Comparison of ENCODE assay signal across 10 cellular contexts in the genomic region with DNA sequence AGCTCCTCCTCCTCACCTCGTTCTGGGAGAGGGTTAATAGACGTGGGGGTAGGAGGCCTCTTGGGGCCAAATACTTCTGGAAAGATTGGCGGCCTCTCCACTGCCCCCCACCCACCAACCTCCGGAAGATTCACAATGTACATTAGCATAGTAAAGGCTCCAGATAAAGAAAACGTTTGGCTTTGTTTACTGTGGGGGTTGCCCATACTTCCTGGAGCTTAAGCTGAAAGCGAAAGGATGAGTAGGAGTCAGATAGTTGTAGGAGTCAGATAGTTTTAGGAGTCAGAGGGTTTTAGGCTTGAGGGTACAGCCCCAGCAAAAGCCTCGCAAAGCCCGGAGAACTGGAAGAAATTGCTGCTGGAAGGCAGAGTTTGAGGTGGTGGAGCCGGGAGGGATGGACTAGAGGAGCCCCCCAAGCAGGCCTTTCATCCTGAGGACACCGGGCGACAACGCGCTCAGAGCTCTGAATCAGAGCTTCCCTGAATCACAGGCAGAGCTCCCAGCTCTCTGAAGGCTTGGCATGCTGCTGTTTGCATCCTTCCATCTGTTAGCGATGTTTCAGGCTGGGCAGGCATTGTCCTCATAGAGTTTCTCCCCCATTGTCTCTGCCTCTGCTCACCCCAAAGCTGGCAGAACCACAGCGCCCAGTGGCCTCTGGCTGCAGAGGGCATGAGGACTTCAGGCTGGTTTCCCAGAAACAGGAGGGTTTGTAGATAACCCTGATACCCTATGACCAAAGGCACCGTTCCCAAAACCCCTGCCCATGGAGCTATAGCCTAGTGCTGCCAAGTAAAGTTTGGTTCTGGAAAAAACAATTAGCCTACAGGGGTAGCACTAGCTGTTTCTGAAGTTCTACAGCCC.
DNase-seq lines count a peak whose midpoint lies in the region; ATAC-seq and TF ChIP-seq lines count a peak whose summit lies in the region.
"Had no signal": no experiment of that assay in that cellular context is flagged by ENCODE, and none has a peak within 500 bp of the region (broad histone marks: within the 10 kb centered on the region; RNA-seq: fewer than 3 reads in every experiment).

No MANE protein-coding gene starts in this region.

- CTCF ChIA-PET in activated CD8-positive, alpha-beta memory T cell treated with anti-CD3 and anti-CD28 coated beads, Interleukin-2, amount 10 ng/mL, durations not matched to agents 7 days and 5 days (lab: Charles Lee) = interaction anchor here (1.2 to 1.8 kb wide), 3 partner anchors 37 to 240 kb away, joined by 3 to 5 read pairs (median 4); no protein-coding TSS in a partner anchor

- DNase-seq in activated CD8-positive, alpha-beta memory T cell treated with anti-CD3 and anti-CD28 coated beads, Interleukin-2, amount 10 ng/mL, durations not matched to agents 7 days and 5 days = no peak
- no peak for DNase-seq in activated CD8-positive, alpha-beta memory T cell treated with anti-CD3 and anti-CD28 coated beads, Interleukin-2, amount 50 U/mL, for 48 hours
- DNase-seq in fibroblast of peridontal ligament (ENCODE audit: extremely low read depth) (peak; percentile 52), left colon (no peak)
- no peak for DNase-seq in stimulated activated naive CD8-positive, alpha-beta T cell treated with anti-CD3 and anti-CD28 coated beads, Interleukin-15, Interleukin-2, amounts not matched to agents 100 U/mL and 50 U/mL, for 24 hours
- DNase-seq: NCI-H1105 treated with DMSO at 0.1 percent for 48 hours had no signal

- H3K36me3 Mint-ChIP-seq in activated CD8-positive, alpha-beta memory T cell treated with anti-CD3 and anti-CD28 coated beads, Interleukin-2, amount 10 ng/mL, durations not matched to agents 7 days and 5 days = no peaks in the 10 kb centered on the region

- intact Hi-C loops in left colon (cut with DNase I, micrococcal nuclease) = no loop called here

- H3K27ac Mint-ChIP-seq in activated CD8-positive, alpha-beta memory T cell treated with anti-CD3 and anti-CD28 coated beads, Interleukin-2, amount 10 ng/mL, durations not matched to agents 7 days and 5 days = peak overlapping the region; percentile 43

- H3K4me3 Mint-ChIP-seq in activated CD8-positive, alpha-beta memory T cell treated with anti-CD3 and anti-CD28 coated beads, Interleukin-2, amount 10 ng/mL, durations not matched to agents 7 days and 5 days = no peak overlapping the region

- no peaks in the 10 kb centered on the region for H3K9me3 Mint-ChIP-seq in activated CD8-positive, alpha-beta memory T cell treated with anti-CD3 and anti-CD28 coated beads, Interleukin-2, amount 10 ng/mL, durations not matched to agents 7 days and 5 days (ENCODE audit: low read depth)

- peaks cover 30% of the 10 kb centered on the region for H3K4me1 Mint-ChIP-seq in activated CD8-positive, alpha-beta memory T cell treated with anti-CD3 and anti-CD28 coated beads, Interleukin-2, amount 10 ng/mL, durations not matched to agents 7 days and 5 days

- H3K27me3 Mint-ChIP-seq in activated CD8-positive, alpha-beta memory T cell treated with anti-CD3 and anti-CD28 coated beads, Interleukin-2, amount 10 ng/mL, durations not matched to agents 7 days and 5 days = peaks cover 5% of the 10 kb centered on the region

- no peak for ATAC-seq in activated CD8-positive, alpha-beta memory T cell treated with anti-CD3 and anti-CD28 coated beads, Interleukin-2, amount 10 ng/mL, durations not matched to agents 7 days and 5 days
- ATAC-seq in SK-N-SH treated with all-trans-retinoic acid at 6 μM for 48 hours = peak; percentile 12; the same call in 2 of the 3 replicates
- ATAC-seq in stimulated activated naive CD8-positive, alpha-beta T cell treated with anti-CD3 and anti-CD28 coated beads, Interleukin-15, Interleukin-2, amounts not matched to agents 100 U/mL and 50 U/mL, for 24 hours = peak; percentile 38
- ATAC-seq in left colon = no peak
- ATAC-seq in HG02588 (IDR thresholded peaks at IDR 0.05; ENCODE audit: unreplicated experiment) = no peak
- ATAC-seq in HG02973 (IDR thresholded peaks at IDR 0.05; ENCODE audit: unreplicated experiment) = no peak
- ATAC-seq: psoas muscle had no signal

TF ChIP-seq in SK-N-SH treated with all-trans-retinoic acid at 6 μM for 48 hours, 23 proteins besides CTCF, POLR2A, EP300 and RAD21:
- no peak for TF ChIP-seq ZNF8 (CRISPR knock-in tag; IDR thresholded peaks at IDR 0.05)
- TF ChIP-seq BACH2 (CRISPR knock-in tag; IDR thresholded peaks at IDR 0.05; ENCODE audit: borderline replicate concordance) = no peak
- TF ChIP-seq, protein P1, sequence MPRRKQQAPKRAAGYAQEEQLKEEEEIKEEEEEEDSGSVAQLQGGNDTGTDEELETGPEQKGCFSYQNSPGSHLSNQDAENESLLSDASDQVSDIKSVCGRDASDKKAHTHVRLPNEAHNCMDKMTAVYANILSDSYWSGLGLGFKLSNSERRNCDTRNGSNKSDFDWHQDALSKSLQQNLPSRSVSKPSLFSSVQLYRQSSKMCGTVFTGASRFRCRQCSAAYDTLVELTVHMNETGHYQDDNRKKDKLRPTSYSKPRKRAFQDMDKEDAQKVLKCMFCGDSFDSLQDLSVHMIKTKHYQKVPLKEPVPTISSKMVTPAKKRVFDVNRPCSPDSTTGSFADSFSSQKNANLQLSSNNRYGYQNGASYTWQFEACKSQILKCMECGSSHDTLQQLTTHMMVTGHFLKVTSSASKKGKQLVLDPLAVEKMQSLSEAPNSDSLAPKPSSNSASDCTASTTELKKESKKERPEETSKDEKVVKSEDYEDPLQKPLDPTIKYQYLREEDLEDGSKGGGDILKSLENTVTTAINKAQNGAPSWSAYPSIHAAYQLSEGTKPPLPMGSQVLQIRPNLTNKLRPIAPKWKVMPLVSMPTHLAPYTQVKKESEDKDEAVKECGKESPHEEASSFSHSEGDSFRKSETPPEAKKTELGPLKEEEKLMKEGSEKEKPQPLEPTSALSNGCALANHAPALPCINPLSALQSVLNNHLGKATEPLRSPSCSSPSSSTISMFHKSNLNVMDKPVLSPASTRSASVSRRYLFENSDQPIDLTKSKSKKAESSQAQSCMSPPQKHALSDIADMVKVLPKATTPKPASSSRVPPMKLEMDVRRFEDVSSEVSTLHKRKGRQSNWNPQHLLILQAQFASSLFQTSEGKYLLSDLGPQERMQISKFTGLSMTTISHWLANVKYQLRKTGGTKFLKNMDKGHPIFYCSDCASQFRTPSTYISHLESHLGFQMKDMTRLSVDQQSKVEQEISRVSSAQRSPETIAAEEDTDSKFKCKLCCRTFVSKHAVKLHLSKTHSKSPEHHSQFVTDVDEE (CRISPR knock-in tag; IDR thresholded peaks at IDR 0.05) = no peak
- TF ChIP-seq OSR1 (CRISPR knock-in tag; IDR thresholded peaks at IDR 0.05) = no peak
- no peak for TF ChIP-seq ZFP30 (CRISPR knock-in tag; IDR thresholded peaks at IDR 0.05)
- TF ChIP-seq ZNF70 (CRISPR knock-in tag; IDR thresholded peaks at IDR 0.05) = no peak
- no peak for TF ChIP-seq ZFP3 (CRISPR knock-in tag; IDR thresholded peaks at IDR 0.05)
- no peak for TF ChIP-seq SNAI2 (CRISPR knock-in tag; IDR thresholded peaks at IDR 0.05)
- TF ChIP-seq, protein P2, sequence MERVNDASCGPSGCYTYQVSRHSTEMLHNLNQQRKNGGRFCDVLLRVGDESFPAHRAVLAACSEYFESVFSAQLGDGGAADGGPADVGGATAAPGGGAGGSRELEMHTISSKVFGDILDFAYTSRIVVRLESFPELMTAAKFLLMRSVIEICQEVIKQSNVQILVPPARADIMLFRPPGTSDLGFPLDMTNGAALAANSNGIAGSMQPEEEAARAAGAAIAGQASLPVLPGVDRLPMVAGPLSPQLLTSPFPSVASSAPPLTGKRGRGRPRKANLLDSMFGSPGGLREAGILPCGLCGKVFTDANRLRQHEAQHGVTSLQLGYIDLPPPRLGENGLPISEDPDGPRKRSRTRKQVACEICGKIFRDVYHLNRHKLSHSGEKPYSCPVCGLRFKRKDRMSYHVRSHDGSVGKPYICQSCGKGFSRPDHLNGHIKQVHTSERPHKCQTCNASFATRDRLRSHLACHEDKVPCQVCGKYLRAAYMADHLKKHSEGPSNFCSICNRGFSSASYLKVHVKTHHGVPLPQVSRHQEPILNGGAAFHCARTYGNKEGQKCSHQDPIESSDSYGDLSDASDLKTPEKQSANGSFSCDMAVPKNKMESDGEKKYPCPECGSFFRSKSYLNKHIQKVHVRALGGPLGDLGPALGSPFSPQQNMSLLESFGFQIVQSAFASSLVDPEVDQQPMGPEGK (CRISPR knock-in tag; IDR thresholded peaks at IDR 0.05; ENCODE audit: borderline replicate concordance) = no peak
- TF ChIP-seq ESRRG (CRISPR knock-in tag; IDR thresholded peaks at IDR 0.05) = no peak
- TF ChIP-seq PPARA (CRISPR knock-in tag; IDR thresholded peaks at IDR 0.05; ENCODE audit: borderline replicate concordance) = no peak

Comparison
In these comparisons a context has a peak if more than half of its experiments do, and no peak if none do; other contexts are left out.
1. ATAC-seq: peak in SK-N-SH treated with all-trans-retinoic acid at 6 μM for 48 hours (single experiment) and stimulated activated naive CD8-positive, alpha-beta T cell treated with anti-CD3 and anti-CD28 coated beads, Interleukin-15, Interleukin-2, amounts not matched to agents 100 U/mL and 50 U/mL, for 24 hours (single experiment); none in activated CD8-positive, alpha-beta memory T cell treated with anti-CD3 and anti-CD28 coated beads, Interleukin-2, amount 10 ng/mL, durations not matched to agents 7 days and 5 days (single experiment), left colon (single experiment), HG02588 (single experiment) and HG02973 (single experiment).